ENCODE assay signal across 1 cellular context in genomic region chr2:120526047-120526562, GRCh38.
TF ChIP-seq lines count a peak whose summit lies in the region.

No MANE protein-coding gene starts in this region.

TF ChIP-seq in H1, 55 proteins besides CTCF, POLR2A, EP300 and RAD21:
- peak; percentile 32; the same call in 1 of the 2 replicates for TF ChIP-seq TBP (IDR thresholded peaks at IDR 0.05; ENCODE audit: low read depth, low read length)
- no peak for TF ChIP-seq BACH1 (IDR thresholded peaks at IDR 0.05; ENCODE audit: low read length)
TF ChIP-seq in H1: peak in this region for 1.
